ENCODE assay signal across 10 cellular contexts in the genomic region with DNA sequence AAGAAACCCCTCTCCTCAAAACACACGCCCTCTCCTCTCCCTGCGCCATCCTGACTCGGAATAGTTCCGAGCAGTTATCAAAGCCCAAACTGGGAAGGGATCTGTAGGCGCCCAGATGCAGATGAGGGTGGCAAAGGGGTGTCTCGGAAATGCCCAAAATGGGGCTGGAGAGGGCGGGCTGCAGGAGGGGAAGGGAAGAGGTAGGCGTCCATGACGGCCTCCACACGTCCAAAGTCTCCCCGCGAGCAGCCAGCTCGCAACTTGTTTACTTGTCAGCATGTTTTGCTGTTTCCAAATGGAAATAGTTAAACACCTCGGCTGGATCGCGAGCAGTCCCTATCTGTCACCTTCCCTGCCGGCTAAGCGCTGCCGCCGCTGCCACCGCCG. TPM values are rescaled to one million over a fixed set of nuclear protein-coding genes. Genes with fewer than 3 reads are reported as not detected.
DNase-seq lines count a peak whose midpoint lies in the region; TF ChIP-seq lines count a peak whose summit lies in the region.
"Had no signal": no experiment of that assay in that cellular context is flagged by ENCODE, and none has a peak within 500 bp of the region (broad histone marks: within the 10 kb centered on the region; RNA-seq: fewer than 3 reads in every experiment).

No MANE protein-coding gene starts in this region.

- H3K36me3 Mint-ChIP-seq in activated naive CD4-positive, alpha-beta T cell treated with anti-CD3 and anti-CD28 coated beads, Interleukin-2, amount 10 ng/mL, durations not matched to agents 7 days and 5 days = peaks cover 3% of the 10 kb centered on the region
- no peaks in the 10 kb centered on the region for H3K36me3 Mint-ChIP-seq in mesothelial cell of epicardium

- H4K20me1 ChIP-seq in mammary epithelial cell (ENCODE audit: insufficient read depth, low read length) = no peaks in the 10 kb centered on the region

- peak overlapping the region; percentile 21 for H3K4me3 Mint-ChIP-seq in activated naive CD4-positive, alpha-beta T cell treated with anti-CD3 and anti-CD28 coated beads, Interleukin-2, amount 10 ng/mL, durations not matched to agents 7 days and 5 days
- H3K4me3 Mint-ChIP-seq in mesothelial cell of epicardium = peak overlapping the region; percentile 43

- no peak overlapping the region for H3K4me3 ChIP-seq in mammary epithelial cell (replicated peaks in 1 of 3; ENCODE audit: insufficient read depth in 1 of 3, low read depth in 2 of 3, low read length in 3 of 3)
- H3K4me3 ChIP-seq in tibial artery = peak overlapping the region; percentile 71 to 84

- H3K9ac ChIP-seq in mammary epithelial cell (ENCODE audit: insufficient read depth, low read length) = no peak overlapping the region

- no peaks in the 10 kb centered on the region for H3K79me2 ChIP-seq in mammary epithelial cell (ENCODE audit: insufficient read depth, low read length)

- in situ Hi-C loops in mammary epithelial cell (cut with MboI; ENCODE audit: low sequenced_read_pairs in 2 of 2) = no loop called here

- H3K4me2 ChIP-seq in mammary epithelial cell (ENCODE audit: insufficient read depth, low read depth, low read length) = peak overlapping the region; percentile 69

- intact Hi-C loops in mammary epithelial cell (cut with micrococcal nuclease) (no loop called here), tibial artery (cut with DNase I; ENCODE audit: low total_unique reads) (no loop called here)

- no TSS peak for BruUV-seq in mammary epithelial cell (replicated peaks; lab: Mats Ljungman, UMichigan)

- no peaks in the 10 kb centered on the region for H3K9me3 ChIP-seq in mammary epithelial cell (replicated peaks; ENCODE audit: insufficient read depth, low read length)
- H3K9me3 ChIP-seq in tibial artery = no peaks in the 10 kb centered on the region

- dilution Hi-C loops in mammary epithelial cell (cut with HindIII; ENCODE audit: low sequenced_read_pairs) = no loop called here

- no peak overlapping the region for H3K27ac Mint-ChIP-seq in activated naive CD4-positive, alpha-beta T cell treated with anti-CD3 and anti-CD28 coated beads, Interleukin-2, amount 10 ng/mL, durations not matched to agents 7 days and 5 days
- H3K27ac Mint-ChIP-seq in mesothelial cell of epicardium = no peak overlapping the region

- H3K27me3 Mint-ChIP-seq in activated naive CD4-positive, alpha-beta T cell treated with anti-CD3 and anti-CD28 coated beads, Interleukin-2, amount 10 ng/mL, durations not matched to agents 7 days and 5 days = peaks cover 91% of the 10 kb centered on the region
- H3K27me3 Mint-ChIP-seq in mesothelial cell of epicardium (ENCODE audit: low read depth) = peaks cover 93% of the 10 kb centered on the region

- DNase-seq in activated naive CD4-positive, alpha-beta T cell treated with anti-CD3 and anti-CD28 coated beads, Interleukin-2, amount 10 ng/mL, durations not matched to agents 7 days and 5 days = no peak
- DNase-seq in activated naive CD4-positive, alpha-beta T cell treated with anti-CD3 and anti-CD28 coated beads, Interleukin-2, amount 50 U/mL, for 16 hours = no peak
- DNase-seq in mammary epithelial cell (no peak), mesothelial cell of epicardium (ENCODE audit: low spot score in 2 of 2, unreplicated experiment in 2 of 2) (no peak), tibial artery (no peak), putamen (ENCODE audit: low spot score) (no peak)
- no peak for DNase-seq in activated CD8-positive, alpha-beta memory T cell treated with anti-CD3 and anti-CD28 coated beads, Interleukin-2, amount 50 U/mL, for 4 hours
- DNase-seq in activated effector memory CD4-positive, alpha-beta T cell treated with anti-CD3 and anti-CD28 coated beads, Interleukin-2, amount 50 U/mL, for 16 hours = no peak
- DNase-seq: NCI-H2171 treated with DMSO at 0.1 percent for 48 hours, SHP77 treated with DMSO at 0.1 percent for 48 hours had no signal

- CTCF ChIA-PET in activated naive CD4-positive, alpha-beta T cell treated with anti-CD3 and anti-CD28 coated beads, Interleukin-2, amount 10 ng/mL, durations not matched to agents 7 days and 5 days (lab: Charles Lee) = interaction anchor here (1.1 to 2.3 kb wide), 2 partner anchors 8 to 10 kb away, joined by 3 to 10 read pairs; no protein-coding TSS in a partner anchor
- CTCF ChIA-PET in mammary epithelial cell (lab: Charles Lee; ENCODE audit: low non-redundant PET) = interaction anchor here (0.6 kb wide), 1 partner anchor 384 kb away, joined by 5 read pairs; a partner anchor contains a TSS

- peaks cover 24% of the 10 kb centered on the region for H3K4me1 Mint-ChIP-seq in activated naive CD4-positive, alpha-beta T cell treated with anti-CD3 and anti-CD28 coated beads, Interleukin-2, amount 10 ng/mL, durations not matched to agents 7 days and 5 days
- H3K4me1 Mint-ChIP-seq in mesothelial cell of epicardium = peaks cover 25% of the 10 kb centered on the region

- H3K27ac ChIP-seq in mammary epithelial cell (ENCODE audit: insufficient read depth, low read depth, low read length) (no peak overlapping the region), tibial artery (peak overlapping the region; percentile 92 to 93)

- no peak overlapping the region for H2AFZ ChIP-seq in mammary epithelial cell (ENCODE audit: low read depth, low read length)

- 2% methylated on average over 20 of the region's 22 CpGs for whole genome bisulfite sequencing in mammary epithelial cell (ENCODE audit: low coverage, missing lambda C conversion rate)

- H3K4me1 ChIP-seq in mammary epithelial cell (ENCODE audit: insufficient read depth, low read length) (peaks cover 8% of the 10 kb centered on the region), tibial artery (peaks cover 0 to 62% (median 37%) of the 10 kb centered on the region in 4 donors)

- TF ChIP-seq CTCF in mammary epithelial cell (conservative IDR thresholded peaks at IDR 0.05 in 1 of 2, IDR thresholded peaks at IDR 0.05 in 1 of 2; ENCODE audit: extremely low read depth in 1 of 2, insufficient read depth in 1 of 2, low read depth in 1 of 2, low read length in 2 of 2) (no peak), mesothelial cell of epicardium (IDR thresholded peaks at IDR 0.05; ENCODE audit: unreplicated experiment) (no peak), tibial artery (IDR thresholded peaks at IDR 0.05) (no peak)

- peaks cover 30% of the 10 kb centered on the region for H3K27me3 ChIP-seq in mammary epithelial cell (ENCODE audit: insufficient read depth, low read length)
- H3K27me3 ChIP-seq in tibial artery = no peaks in the 10 kb centered on the region

- no peaks in the 10 kb centered on the region for H3K36me3 ChIP-seq in mammary epithelial cell (ENCODE audit: insufficient read depth, low read length)
- no peaks in the 10 kb centered on the region for H3K36me3 ChIP-seq in tibial artery

- no peaks in the 10 kb centered on the region for H3K9me3 Mint-ChIP-seq in activated naive CD4-positive, alpha-beta T cell treated with anti-CD3 and anti-CD28 coated beads, Interleukin-2, amount 10 ng/mL, durations not matched to agents 7 days and 5 days
- H3K9me3 Mint-ChIP-seq in mesothelial cell of epicardium = no peaks in the 10 kb centered on the region

RNA-seq across cellular contexts. Expression of a gene that starts 1.4 kb away (rescaled TPM):
- total RNA-seq in mammary epithelial cell (not detected), mesothelial cell of epicardium (1.8 to 2.1 TPM (median 1.8 TPM) in 3 replicates)
- polyA plus RNA-seq in mammary epithelial cell = not detected
- polyA minus RNA-seq in mammary epithelial cell = not detected

Comparison
In these comparisons a context has a peak if more than half of its experiments do, and no peak if none do; other contexts are left out.
1. H3K4me3 ChIP-seq: peak in tibial artery (2 of 2); none in mammary epithelial cell (0 of 3).